In genomic region chr4:39375478-39375877, GRCh38 we compare ENCODE assay signal across 20 cellular contexts. TPM values are rescaled to one million over a fixed set of nuclear protein-coding genes. Genes with fewer than 3 reads are reported as not detected.
DNase-seq lines count a peak whose midpoint lies in the region; ATAC-seq, FAIRE-seq and TF ChIP-seq lines count a peak whose summit lies in the region.
"Had no signal": no experiment of that assay in that cellular context is flagged by ENCODE, and none has a peak within 500 bp of the region (broad histone marks: within the 10 kb centered on the region; RNA-seq: fewer than 3 reads in every experiment).

No MANE protein-coding gene starts in this region.

- peaks cover 9 to 14% of the 10 kb centered on the region in 2 donors for H3K36me3 Mint-ChIP-seq in activated T-cell treated with anti-CD3 and anti-CD28 coated beads, Interleukin-2, amount 50 U/mL, for 72 hours (ENCODE audit: insufficient read depth in 2 of 2)
- H3K36me3 Mint-ChIP-seq: CD14-positive monocyte; CD4-positive, alpha-beta memory T cell had no signal

- H3K27ac Mint-ChIP-seq in activated T-cell treated with anti-CD3 and anti-CD28 coated beads, Interleukin-2, amount 50 U/mL, for 72 hours = no peak overlapping the region
- H3K27ac Mint-ChIP-seq: CD14-positive monocyte; CD4-positive, alpha-beta memory T cell; H9 had no signal

- intact Hi-C loops in right lobe of liver (cut with DNase I) = no loop called here
- intact Hi-C loops in lower leg skin (cut with DNase I; ENCODE audit: low total_unique reads) = no loop called here

- DNase-seq in HuH-7.5 (ENCODE audit: low spot score) (peak; percentile 16), SK-MEL-5 (ENCODE audit: low read depth, low spot score) (peak; percentile 57), right lobe of liver (no peak), NCI-H2171 (lab: John Stamatoyannopoulos, UW) (no peak), lower leg skin (ENCODE audit: low spot score in 2 of 2) (no peak)
- DNase-seq in activated T-cell treated with anti-CD3 and anti-CD28 coated beads, Interleukin-2, amount 50 U/mL, for 72 hours = no peak
- DNase-seq: 8988T; Calu3; CD4-positive, alpha-beta memory T cell; DMS79 treated with DMSO at 0.1 percent for 48 hours; GF-D8; H9; IMR-90 had no signal

- H3K9me3 ChIP-seq in right lobe of liver = no peaks in the 10 kb centered on the region

- H3K36me3 ChIP-seq in right lobe of liver = no peaks in the 10 kb centered on the region
- H3K36me3 ChIP-seq: BLaER1 had no signal

- 19% methylated on average over 4 of the region's 4 CpGs for WGBS in right lobe of liver (ENCODE audit: insufficient coverage, low coverage, low lambda C conversion rate, missing lambda C conversion rate)
- WGBS in lower leg skin, 2 donors = 72 to 74% methylated on average over 4 of the region's 4 CpGs

- H3K4me3 ChIP-seq in right lobe of liver = no peak overlapping the region
- no peak overlapping the region for H3K4me3 ChIP-seq in lower leg skin (ENCODE audit: low read depth, poor library complexity, severe bottlenecking)
- H3K4me3 ChIP-seq: BLaER1, GM12878 had no signal

- peaks cover 19% of the 10 kb centered on the region for H3K27me3 Mint-ChIP-seq in activated T-cell treated with anti-CD3 and anti-CD28 coated beads, Interleukin-2, amount 50 U/mL, for 72 hours (ENCODE audit: low read depth)

- no peaks in the 10 kb centered on the region for H3K27me3 ChIP-seq in right lobe of liver
- H3K27me3 ChIP-seq: BLaER1 had no signal

- TF ChIP-seq CTCF in right lobe of liver (IDR thresholded peaks at IDR 0.05) = no peak
- no peak for TF ChIP-seq CTCF in lower leg skin (IDR thresholded peaks at IDR 0.05)

- no peak overlapping the region for H3K4me3 Mint-ChIP-seq in activated T-cell treated with anti-CD3 and anti-CD28 coated beads, Interleukin-2, amount 50 U/mL, for 72 hours
- H3K4me3 Mint-ChIP-seq: CD14-positive monocyte; CD4-positive, alpha-beta memory T cell; H9 had no signal

- H3K4me1 Mint-ChIP-seq in activated T-cell treated with anti-CD3 and anti-CD28 coated beads, Interleukin-2, amount 50 U/mL, for 72 hours (ENCODE audit: low read depth) = no peaks in the 10 kb centered on the region
- H3K4me1 Mint-ChIP-seq: CD14-positive monocyte; CD4-positive, alpha-beta memory T cell; H9 had no signal

- TF ChIP-seq POLR2A in right lobe of liver (IDR thresholded peaks at IDR 0.05) = no peak
- no peak for TF ChIP-seq POLR2A in lower leg skin (IDR thresholded peaks at IDR 0.05)

- peaks cover 11 to 12% of the 10 kb centered on the region in 2 donors for H3K9me3 Mint-ChIP-seq in activated T-cell treated with anti-CD3 and anti-CD28 coated beads, Interleukin-2, amount 50 U/mL, for 72 hours

- ATAC-seq in right lobe of liver = peak; percentile 94 to 99 (median 97)
- no peak for ATAC-seq in activated T-cell treated with anti-CD3 and anti-CD28 coated beads, Interleukin-2, amount 50 U/mL, for 72 hours (replicated peaks in 1 of 2)
- ATAC-seq: GM12878 had no signal

- peak; percentile 95 for FAIRE-seq in islet of Langerhans (lab: Jason Lieb, UNC)
- FAIRE-seq: GM12878, H1 had no signal

- H3K4me1 ChIP-seq in right lobe of liver = peaks cover 0 to 16% (median 0%) of the 10 kb centered on the region in 4 donors
- H3K4me1 ChIP-seq: BLaER1 had no signal

- in situ Hi-C loops in SK-MEL-5 (cut with HindIII; ENCODE audit: low pct_unique_long_range_greater_than_20kb, low sequenced_read_pairs) = no loop called here

- H3K27ac ChIP-seq in right lobe of liver = peak overlapping the region; percentile 21 to 75 (median 70)
- H3K27ac ChIP-seq: BLaER1 had no signal

RNA-seq across cellular contexts. Expression of gene RFC1, which starts 9.3 kb away (rescaled TPM):
- 48.4 and 54.0 TPM in 2 replicates for total RNA-seq in SK-MEL-5 (2014; rRNA removed; shearing (Covaris generic))
- 27.4 and 29.5 TPM in 2 replicates for polyA plus RNA-seq in SK-MEL-5 (2015; cell fraction: cytosol; rRNA removed)
- polyA plus RNA-seq in SK-MEL-5 (2015; cell fraction: nucleus; rRNA removed) = 28.8 and 33.6 TPM in 2 replicates
- total RNA-seq in right lobe of liver = 10 to 100 TPM; 17.5 to 29.7 (median 24.6) TPM
- 100 to 1,000 TPM; 111 to 134 TPM for total RNA-seq in activated T-cell treated with anti-CD3 and anti-CD28 coated beads, Interleukin-2, amount 50 U/mL, for 72 hours
- 10 to 100 TPM; 19.9 to 35.5 (median 29.6) TPM for total RNA-seq in lower leg skin

RNA-seq across cellular contexts. Expression of gene KLB, which starts 31.3 kb away (rescaled TPM):
- total RNA-seq in SK-MEL-5 (2014; rRNA removed; shearing (Covaris generic)) = not detected in 2 replicates
- not detected in 2 replicates for polyA plus RNA-seq in SK-MEL-5 (2015; cell fraction: cytosol; rRNA removed)
- not detected in 2 replicates for polyA plus RNA-seq in SK-MEL-5 (2015; cell fraction: nucleus; rRNA removed)
- total RNA-seq in right lobe of liver (10 to 100 TPM; 12.3 to 54.5 (median 17.5) TPM), lower leg skin (under 1 TPM; 0.38 to 0.74 (median 0.45) TPM)
- not detected for total RNA-seq in activated T-cell treated with anti-CD3 and anti-CD28 coated beads, Interleukin-2, amount 50 U/mL, for 72 hours
- total RNA-seq: A673; CD4-positive, alpha-beta memory T cell; H1; IMR-90 had no signal
- polyA plus RNA-seq: AG04450, CD14-positive monocyte, IMR-90 had no signal

Comparison
In these comparisons a context has a peak if more than half of its experiments do, and no peak if none do; other contexts are left out.
1. DNase-seq: peak in HuH-7.5 (single experiment) and SK-MEL-5 (single experiment); none in right lobe of liver (0 of 3), activated T-cell treated with anti-CD3 and anti-CD28 coated beads, Interleukin-2, amount 50 U/mL, for 72 hours (0 of 2), NCI-H2171 (single experiment) and lower leg skin (0 of 2).
2. ATAC-seq: peak in right lobe of liver (4 of 4); none in activated T-cell treated with anti-CD3 and anti-CD28 coated beads, Interleukin-2, amount 50 U/mL, for 72 hours (0 of 2).
3. RNA of gene KLB, which starts 31.3 kb away (total RNA-seq): 12.3 to 54.5 TPM in right lobe of liver; 0.38 to 0.74 TPM in lower leg skin, not detected in activated T-cell treated with anti-CD3 and anti-CD28 coated beads, Interleukin-2, amount 50 U/mL, for 72 hours and not detected in SK-MEL-5; every median in the first group is over 4 times any median in the second.